Comparison of ENCODE assay signal across 24 cellular contexts in the genomic region with DNA sequence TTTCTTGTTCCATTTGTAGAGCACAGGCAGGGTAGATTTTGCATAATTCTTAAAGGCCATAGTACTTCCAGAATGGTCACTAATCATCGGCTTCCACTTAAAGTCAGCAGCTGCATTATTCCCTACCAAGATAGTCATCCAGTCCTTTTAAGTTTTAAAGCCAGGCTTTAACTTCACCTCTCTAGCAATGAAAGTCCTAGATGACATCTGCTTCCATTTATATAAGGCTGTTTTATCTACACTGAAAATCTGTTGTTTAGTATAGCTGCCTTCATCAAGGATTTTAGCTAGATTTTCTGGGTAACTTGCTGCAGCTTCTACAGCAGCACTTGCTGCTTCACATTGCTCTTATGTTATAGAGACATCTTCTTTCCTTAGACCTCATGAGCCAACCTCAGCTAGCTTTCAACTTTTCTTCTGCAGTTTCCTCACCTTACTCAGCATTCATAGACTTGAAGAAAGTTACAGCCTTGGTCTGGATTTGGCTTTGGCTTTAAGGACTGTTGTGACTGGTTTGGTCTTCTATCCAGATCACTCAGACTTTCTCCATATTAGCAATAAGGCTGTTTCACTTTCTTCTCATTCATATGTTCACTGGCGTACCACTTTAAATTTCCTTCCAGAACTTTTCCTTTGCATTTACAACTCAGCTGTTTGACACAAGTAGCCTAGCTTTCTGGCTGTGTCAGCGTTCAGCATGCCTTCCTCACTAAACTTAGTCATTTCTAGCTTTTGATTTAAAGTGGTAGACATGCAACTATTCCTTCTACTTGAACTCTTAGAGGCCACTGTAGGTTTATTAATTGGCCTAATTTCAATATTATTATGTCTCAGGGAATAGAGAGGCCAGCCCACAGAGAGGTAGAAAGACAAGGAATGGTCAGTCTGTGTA.
DNase-seq lines count a peak whose midpoint lies in the region; ATAC-seq, FAIRE-seq and TF ChIP-seq lines count a peak whose summit lies in the region.
"Had no signal": no experiment of that assay in that cellular context is flagged by ENCODE, and none has a peak within 500 bp of the region (broad histone marks: within the 10 kb centered on the region; RNA-seq: fewer than 3 reads in every experiment).

No MANE protein-coding gene starts in this region.

- intact Hi-C loops in GM12878 (cut with micrococcal nuclease; ENCODE audit: unreplicated experiment) = no loop called here
- intact Hi-C loops in colonic mucosa (cut with DNase I) = no loop called here

- no peaks in the 10 kb centered on the region for H3K9me3 ChIP-seq in GM12878 (replicated peaks; ENCODE audit: control insufficient read depth, insufficient read depth, low read length)
- no peaks in the 10 kb centered on the region for H3K9me3 ChIP-seq in colonic mucosa
- H3K9me3 ChIP-seq: BLaER1, SJSA1, upper lobe of right lung had no signal

- H3K4me3 Mint-ChIP-seq in activated T-cell treated with anti-CD3 and anti-CD28 coated beads, Interleukin-2, amount 50 U/mL, for 72 hours = no peak overlapping the region
- H3K4me3 Mint-ChIP-seq in activated T-cell treated with anti-CD3 and anti-CD28 coated beads, Interleukin-2, amount 50 U/mL, for 24 hours = no peak overlapping the region
- H3K4me3 Mint-ChIP-seq: activated CD4-positive, alpha-beta T cell treated with anti-CD3 and anti-CD28 coated beads, Interleukin-2, amount 10 ng/mL, durations not matched to agents 7 days and 5 days; activated naive CD8-positive, alpha-beta T cell treated with anti-CD3 and anti-CD28 coated beads, Interleukin-2, amount 10 ng/mL, durations not matched to agents 7 days and 5 days; GM23338; T-helper 17 cell had no signal

- no peaks in the 10 kb centered on the region for H4K20me1 ChIP-seq in GM12878 (ENCODE audit: control insufficient read depth, insufficient read depth)
- H4K20me1 ChIP-seq: BLaER1 had no signal

- WGBS in GM12878 (ENCODE audit: insufficient coverage, insufficient replicate concordance, low lambda C conversion rate, missing lambda C conversion rate) = 35% methylated on average over 3 of the region's 3 CpGs

- TF ChIP-seq RAD21 in GM12878 (IDR thresholded peaks at IDR 0.05; ENCODE audit: insufficient read depth, low read depth, low read length) = no peak

- H3K36me3 ChIP-seq in GM12878 (ENCODE audit: control insufficient read depth in 2 of 2, insufficient read depth in 2 of 2, low read length in 1 of 2) (no peaks in the 10 kb centered on the region; a peak in 1 of 4 replicates), colonic mucosa (no peaks in the 10 kb centered on the region)
- H3K36me3 ChIP-seq: BLaER1, SJSA1, upper lobe of right lung had no signal

- no peak overlapping the region for H2AFZ ChIP-seq in GM12878 (ENCODE audit: control insufficient read depth, low read depth, low read length)
- H2AFZ ChIP-seq: GM23338 had no signal

- TF ChIP-seq POLR2A in GM12878 (IDR thresholded peaks at IDR 0.05; ENCODE audit: low read depth, low read length) = no peak

- POLR2A ChIA-PET in GM12878 (lab: Charles Lee) = no interaction called here

- H3K9me3 Mint-ChIP-seq in activated T-cell treated with anti-CD3 and anti-CD28 coated beads, Interleukin-2, amount 50 U/mL, for 72 hours = no peaks in the 10 kb centered on the region
- H3K9me3 Mint-ChIP-seq in activated T-cell treated with anti-CD3 and anti-CD28 coated beads, Interleukin-2, amount 50 U/mL, for 24 hours = no peaks in the 10 kb centered on the region
- H3K9me3 Mint-ChIP-seq: activated CD4-positive, alpha-beta T cell treated with anti-CD3 and anti-CD28 coated beads, Interleukin-2, amount 10 ng/mL, durations not matched to agents 7 days and 5 days; activated naive CD8-positive, alpha-beta T cell treated with anti-CD3 and anti-CD28 coated beads, Interleukin-2, amount 10 ng/mL, durations not matched to agents 7 days and 5 days; GM23338 had no signal

- ATAC-seq in activated T-cell treated with anti-CD3 and anti-CD28 coated beads, Interleukin-2, amount 50 U/mL, for 72 hours (replicated peaks in 1 of 2) = peak; percentile 72 to 95
- ATAC-seq in HG02759 (IDR thresholded peaks at IDR 0.05; ENCODE audit: unreplicated experiment) = peak; percentile 44
- peak; percentile 30; the same call in 2 of the 3 replicates for ATAC-seq in GM12878
- ATAC-seq: GM23338, sciatic nerve, T-helper 17 cell, upper lobe of right lung had no signal

- H3K9ac ChIP-seq in GM12878 (ENCODE audit: control insufficient read depth, insufficient read depth, low read length) (no peak overlapping the region), colonic mucosa (ENCODE audit: low read depth in 2 of 2, low read length in 2 of 2) (no peak overlapping the region)
- H3K9ac ChIP-seq: BLaER1 had no signal

- H3K27me3 ChIP-seq in GM12878 (replicated peaks in 1 of 2; ENCODE audit: control insufficient read depth in 2 of 2, insufficient read depth in 2 of 2, low read length in 1 of 2) = no peaks in the 10 kb centered on the region
- no peaks in the 10 kb centered on the region for H3K27me3 ChIP-seq in colonic mucosa
- H3K27me3 ChIP-seq: BLaER1, SJSA1, upper lobe of right lung had no signal

- DNase-seq in activated T-cell treated with anti-CD3 and anti-CD28 coated beads, Interleukin-2, amount 50 U/mL, for 72 hours = peak in 1 of 2 donors; percentile 13
- no peak for DNase-seq in activated T-cell treated with anti-CD3 and anti-CD28 coated beads, Interleukin-2, amount 50 U/mL, for 24 hours
- DNase-seq in GM12878 (ENCODE audit: low read depth, low spot score) = no peak
- no peak for DNase-seq in urothelium cell line (ENCODE audit: low spot score)
- DNase-seq in CD1c-positive myeloid dendritic cell (ENCODE audit: extremely low spot score) = no peak
- DNase-seq in medulla oblongata (ENCODE audit: extremely low spot score) = no peak
- no peak for DNase-seq in colonic mucosa
- DNase-seq: activated CD4-positive, alpha-beta T cell treated with anti-CD3 and anti-CD28 coated beads, Interleukin-2, amount 10 ng/mL, durations not matched to agents 7 days and 5 days; activated naive CD8-positive, alpha-beta T cell treated with anti-CD3 and anti-CD28 coated beads, Interleukin-2, amount 10 ng/mL, durations not matched to agents 7 days and 5 days; central memory CD4-positive, alpha-beta T cell; dermis blood vessel endothelial cell; IMR-90; NCI-H1048; NCI-H1930; NCI-H526 treated with DMSO at 0.1 percent for 48 hours; T-helper 17 cell; upper lobe of right lung had no signal

- H3K27ac ChIP-seq in GM12878 (ENCODE audit: control insufficient read depth, insufficient read depth) = no peak overlapping the region
- H3K27ac ChIP-seq in colonic mucosa = no peak overlapping the region
- H3K27ac ChIP-seq: BLaER1, SJSA1, upper lobe of right lung had no signal

- no peaks in the 10 kb centered on the region for H3K79me2 ChIP-seq in GM12878 (ENCODE audit: control insufficient read depth, insufficient read depth, low read length)

- no peak overlapping the region for H3K4me3 ChIP-seq in GM12878
- H3K4me3 ChIP-seq in colonic mucosa = no peak overlapping the region
- H3K4me3 ChIP-seq: BLaER1, GM23338, lung, SJSA1, upper lobe of right lung had no signal

- peak; percentile 75 for FAIRE-seq in GM12878 (lab: Jason Lieb, UNC)
- peak; percentile 50 for FAIRE-seq in urothelium cell line (lab: Jason Lieb, UNC)

- H3K4me2 ChIP-seq in GM12878 (ENCODE audit: control insufficient read depth, insufficient read depth) = no peak overlapping the region
- H3K4me2 ChIP-seq: BLaER1, GM23338 had no signal

- in situ Hi-C loops in GM12878 (cut with MboI) = no loop called here

- no peak overlapping the region for H3K27ac Mint-ChIP-seq in activated T-cell treated with anti-CD3 and anti-CD28 coated beads, Interleukin-2, amount 50 U/mL, for 72 hours
- no peak overlapping the region for H3K27ac Mint-ChIP-seq in activated T-cell treated with anti-CD3 and anti-CD28 coated beads, Interleukin-2, amount 50 U/mL, for 24 hours
- H3K27ac Mint-ChIP-seq: activated CD4-positive, alpha-beta T cell treated with anti-CD3 and anti-CD28 coated beads, Interleukin-2, amount 10 ng/mL, durations not matched to agents 7 days and 5 days; activated naive CD8-positive, alpha-beta T cell treated with anti-CD3 and anti-CD28 coated beads, Interleukin-2, amount 10 ng/mL, durations not matched to agents 7 days and 5 days; GM23338; progenitor cell of endocrine pancreas; T-helper 17 cell had no signal

- no peaks in the 10 kb centered on the region for H3K27me3 Mint-ChIP-seq in activated T-cell treated with anti-CD3 and anti-CD28 coated beads, Interleukin-2, amount 50 U/mL, for 72 hours (ENCODE audit: low read depth)
- no peaks in the 10 kb centered on the region for H3K27me3 Mint-ChIP-seq in activated T-cell treated with anti-CD3 and anti-CD28 coated beads, Interleukin-2, amount 50 U/mL, for 24 hours
- H3K27me3 Mint-ChIP-seq: activated CD4-positive, alpha-beta T cell treated with anti-CD3 and anti-CD28 coated beads, Interleukin-2, amount 10 ng/mL, durations not matched to agents 7 days and 5 days; activated naive CD8-positive, alpha-beta T cell treated with anti-CD3 and anti-CD28 coated beads, Interleukin-2, amount 10 ng/mL, durations not matched to agents 7 days and 5 days; progenitor cell of endocrine pancreas; T-helper 17 cell had no signal

- RAD21 ChIA-PET in GM12878 (lab: Charles Lee; ENCODE audit: unreplicated experiment) = interaction anchor here (1.0 kb wide), 1 partner anchor 355 kb away, joined by 3 read pairs; no protein-coding TSS in a partner anchor

- TF ChIP-seq EP300 in GM12878 (IDR thresholded peaks at IDR 0.05; ENCODE audit: borderline replicate concordance in 1 of 2, control insufficient read depth in 1 of 2, low read depth in 2 of 2, low read length in 2 of 2) = no peak

- no TSS peak for BruUV-seq in GM12878 (replicated peaks; lab: Mats Ljungman, UMichigan)

- SMC1A ChIA-PET in GM12878 (lab: Charles Lee; ENCODE audit: uncharacterized antibody, unreplicated experiment) = interaction anchor here (1.1 kb wide), 1 partner anchor 9 kb away, joined by 3 read pairs; no protein-coding TSS in a partner anchor

- H3K4me1 Mint-ChIP-seq in activated T-cell treated with anti-CD3 and anti-CD28 coated beads, Interleukin-2, amount 50 U/mL, for 72 hours (ENCODE audit: low read depth) = no peaks in the 10 kb centered on the region
- H3K4me1 Mint-ChIP-seq in activated T-cell treated with anti-CD3 and anti-CD28 coated beads, Interleukin-2, amount 50 U/mL, for 24 hours (ENCODE audit: low read depth) = peaks cover 6% of the 10 kb centered on the region
- H3K4me1 Mint-ChIP-seq: activated naive CD8-positive, alpha-beta T cell treated with anti-CD3 and anti-CD28 coated beads, Interleukin-2, amount 10 ng/mL, durations not matched to agents 7 days and 5 days; GM23338 had no signal

- no peaks in the 10 kb centered on the region for H3K36me3 Mint-ChIP-seq in activated T-cell treated with anti-CD3 and anti-CD28 coated beads, Interleukin-2, amount 50 U/mL, for 72 hours (ENCODE audit: insufficient read depth in 2 of 2)
- peaks cover 4% of the 10 kb centered on the region for H3K36me3 Mint-ChIP-seq in activated T-cell treated with anti-CD3 and anti-CD28 coated beads, Interleukin-2, amount 50 U/mL, for 24 hours (ENCODE audit: low read depth)

- CTCF ChIA-PET in GM12878 (lab: Yijun Ruan, JAX) = interaction anchor here (0.8 to 1.6 kb wide), 2 partner anchors 14 to 183 kb away, joined by 3 to 4 read pairs; no protein-coding TSS in a partner anchor

- peaks cover 3% of the 10 kb centered on the region; the same call in 1 of the 2 replicates for H3K4me1 ChIP-seq in GM12878 (ENCODE audit: control insufficient read depth, insufficient read depth, low read length)
- H3K4me1 ChIP-seq in colonic mucosa = no peaks in the 10 kb centered on the region
- H3K4me1 ChIP-seq: BLaER1, SJSA1, upper lobe of right lung had no signal

- TF ChIP-seq CTCF in GM12878 (IDR thresholded peaks at IDR 0.05 in 2 of 3, conservative IDR thresholded peaks at IDR 0.05 in 1 of 3; ENCODE audit: control insufficient read depth in 2 of 3, extremely low read depth in 1 of 3, insufficient read depth in 1 of 3, low read depth in 3 of 3, low read length in 3 of 3) = no peak
- TF ChIP-seq CTCF in colonic mucosa (IDR thresholded peaks at IDR 0.05) = no peak

Comparison
In these comparisons a context has a peak if more than half of its experiments do, and no peak if none do; other contexts are left out.
1. ATAC-seq: peak in every context shown above with its lines; median percentile 84 in activated T-cell treated with anti-CD3 and anti-CD28 coated beads, Interleukin-2, amount 50 U/mL, for 72 hours; 44 in HG02759; 30 in GM12878.